In the genomic region with DNA sequence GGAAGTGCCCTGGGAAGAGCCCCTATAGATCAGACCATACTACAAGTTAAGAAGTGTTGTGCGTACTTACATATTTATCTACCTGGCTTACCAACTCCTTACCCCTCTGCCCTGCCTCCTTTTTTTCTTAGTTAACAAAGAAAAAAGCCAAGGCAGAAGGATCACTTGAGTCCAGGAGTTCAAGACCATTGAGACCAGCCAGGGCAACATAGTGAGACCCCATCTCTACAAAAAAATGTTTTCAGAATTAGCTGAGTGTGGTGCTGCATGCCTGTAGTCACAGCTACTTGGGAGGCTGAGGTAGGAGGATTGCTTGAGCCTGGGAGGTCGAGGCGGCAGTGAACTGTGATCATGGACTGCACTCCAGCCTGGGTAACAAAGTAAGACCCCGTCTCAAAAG, we compare ENCODE assay signal across 39 cellular contexts. TPM values are rescaled to one million over a fixed set of nuclear protein-coding genes. Genes with fewer than 3 reads are reported as not detected.
"Had no signal": no experiment of that assay in that cellular context is flagged by ENCODE, and none has a peak within 500 bp of the region (broad histone marks: within the 10 kb centered on the region; RNA-seq: fewer than 3 reads in every experiment).

No MANE protein-coding gene starts in this region.

- H3K4me3 ChIP-seq: adrenal gland, body of pancreas, breast epithelium had no signal

- DNase-seq: activated B cell treated with CpG ODN at 0.5 μM for 24 hours; activated CD4-positive, alpha-beta memory T cell treated with anti-CD3 and anti-CD28 coated beads for 36 hours; activated CD4-positive, alpha-beta T cell treated with anti-CD3 and anti-CD28 coated beads for 4 hours; activated CD4-positive, alpha-beta T cell treated with anti-CD3 and anti-CD28 coated beads, Interleukin-2, amount 10 ng/mL, durations not matched to agents 24 days and 14 days; activated CD4-positive, alpha-beta T cell treated with anti-CD3 and anti-CD28 coated beads, Interleukin-2, amount 50 U/mL, for 1 hour; activated CD4-positive, alpha-beta T cell treated with anti-CD3 and anti-CD28 coated beads, Interleukin-2, amount 50 U/mL, for 4 hours; activated CD4-positive, CD25-positive, alpha-beta regulatory T cell treated with anti-CD3 and anti-CD28 coated beads, Interleukin-2, amount 50 U/mL, for 72 hours; activated CD8-positive, alpha-beta memory T cell treated with anti-CD3 and anti-CD28 coated beads, Interleukin-2, amount 50 U/mL, for 4 hours; activated CD8-positive, alpha-beta T cell treated with anti-CD3 and anti-CD28 coated beads for 36 hours; activated effector memory CD4-positive, alpha-beta T cell treated with anti-CD3 and anti-CD28 coated beads, Interleukin-2, amount 50 U/mL, for 16 hours; activated gamma-delta T cell treated with Interleukin-2 at 50 U/mL for 16 hours; activated naive CD4-positive, alpha-beta T cell; activated naive CD4-positive, alpha-beta T cell treated with anti-CD3 and anti-CD28 coated beads for 36 hours; activated naive CD4-positive, alpha-beta T cell treated with anti-CD3 and anti-CD28 coated beads, Interleukin-2, amount 50 U/mL, for 16 hours; activated naive CD8-positive, alpha-beta T cell treated with anti-CD3 and anti-CD28 coated beads for 36 hours; activated T-cell treated with anti-CD3 and anti-CD28 coated beads for 4 hours; activated T-cell treated with anti-CD3 and anti-CD28 coated beads, Interleukin-2, amount 50 U/mL, for 1 hour; activated T-cell treated with anti-CD3 and anti-CD28 coated beads, Interleukin-2, amount 50 U/mL, for 4 hours; activated T-cell treated with anti-CD3 and anti-CD28 coated beads, Interleukin-2, amount 50 U/mL, for 72 hours; adrenal gland; amniotic stem cell; aorta; body of pancreas; brain microvascular endothelial cell; central memory CD4-positive, alpha-beta T cell; T-helper 1 cell; T-helper 2 cell; T-helper 9 cell; WERI-Rb-1 had no signal

- H3K27me3 ChIP-seq: adrenal gland had no signal

- H3K36me3 ChIP-seq: adrenal gland, brain microvascular endothelial cell, breast epithelium had no signal

- H3K9me3 Mint-ChIP-seq: activated B cell treated with CpG ODN at 0.5 μM for 24 hours; activated CD4-positive, alpha-beta memory T cell treated with anti-CD3 and anti-CD28 coated beads for 36 hours; activated CD4-positive, alpha-beta T cell treated with anti-CD3 and anti-CD28 coated beads, Interleukin-2, amount 10 ng/mL, durations not matched to agents 24 days and 14 days; activated CD8-positive, alpha-beta T cell treated with anti-CD3 and anti-CD28 coated beads for 36 hours; activated naive CD4-positive, alpha-beta T cell treated with anti-CD3 and anti-CD28 coated beads for 36 hours; activated naive CD4-positive, alpha-beta T cell treated with anti-CD3 and anti-CD28 coated beads, Interleukin-2, amount 50 U/mL, for 72 hours; activated naive CD8-positive, alpha-beta T cell treated with anti-CD3 and anti-CD28 coated beads for 36 hours; activated T-cell treated with anti-CD3 and anti-CD28 coated beads, Interleukin-2, amount 50 U/mL, for 4 hours; activated T-cell treated with anti-CD3 and anti-CD28 coated beads, Interleukin-2, amount 50 U/mL, for 72 hours; activated T-helper 1 cell treated with anti-CD3 and anti-CD28 coated beads, Interleukin-12 subunit alpha, Interleukin-12 subunit beta, Interleukin-2, Interleukin-4 antibody, amounts not matched to agents 30 ng/mL and 10 ng/mL and 1 ng/mL, durations not matched to agents 14 hours and 24 hours and 36 hours; activated T-helper 17 cell treated with anti-CD3 and anti-CD28 coated beads, Interleukin-2, amount 50 U/mL, for 72 hours; T-helper 1 cell treated with Interleukin-12 subunit alpha and Interleukin-12 subunit beta and Interleukin-4 antibody, amounts not matched to agents 30 μg/mL and 1 μg/mL, for 36 hours; T-helper 2 cell treated with Interferon-gamma antibody and Interleukin-4, amounts not matched to agents 5 μg/mL and 100 μg/mL, for 36 hours had no signal

- H3K9me3 ChIP-seq: adrenal gland, body of pancreas, breast epithelium had no signal

- H3K4me3 Mint-ChIP-seq: activated B cell treated with CpG ODN at 0.5 μM for 24 hours; activated CD4-positive, alpha-beta memory T cell treated with anti-CD3 and anti-CD28 coated beads for 36 hours; activated CD4-positive, alpha-beta T cell treated with anti-CD3 and anti-CD28 coated beads, Interleukin-2, amount 10 ng/mL, durations not matched to agents 24 days and 14 days; activated CD8-positive, alpha-beta T cell treated with anti-CD3 and anti-CD28 coated beads for 36 hours; activated naive CD4-positive, alpha-beta T cell treated with anti-CD3 and anti-CD28 coated beads for 36 hours; activated naive CD8-positive, alpha-beta T cell treated with anti-CD3 and anti-CD28 coated beads for 36 hours; activated T-cell treated with anti-CD3 and anti-CD28 coated beads, Interleukin-2, amount 50 U/mL, for 4 hours; activated T-cell treated with anti-CD3 and anti-CD28 coated beads, Interleukin-2, amount 50 U/mL, for 72 hours; activated T-helper 1 cell treated with anti-CD3 and anti-CD28 coated beads, Interleukin-12 subunit alpha, Interleukin-12 subunit beta, Interleukin-2, Interleukin-4 antibody, amounts not matched to agents 30 ng/mL and 10 ng/mL and 1 ng/mL, durations not matched to agents 14 hours and 24 hours and 36 hours; activated T-helper 17 cell treated with anti-CD3 and anti-CD28 coated beads, Interleukin-2, amount 50 U/mL, for 72 hours; T-helper 1 cell treated with Interleukin-12 subunit alpha and Interleukin-12 subunit beta and Interleukin-4 antibody, amounts not matched to agents 30 μg/mL and 1 μg/mL, for 36 hours; T-helper 2 cell treated with Interferon-gamma antibody and Interleukin-4, amounts not matched to agents 5 μg/mL and 100 μg/mL, for 36 hours had no signal

- ATAC-seq: activated CD8-positive, alpha-beta T cell treated with anti-CD3 and anti-CD28 coated beads for 36 hours; activated naive CD4-positive, alpha-beta T cell treated with anti-CD3 and anti-CD28 coated beads, Interleukin-2, amount 50 U/mL, for 72 hours; activated T-cell treated with anti-CD3 and anti-CD28 coated beads, Interleukin-2, amount 50 U/mL, for 4 hours; activated T-cell treated with anti-CD3 and anti-CD28 coated beads, Interleukin-2, amount 50 U/mL, for 72 hours; activated T-helper 17 cell treated with anti-CD3 and anti-CD28 coated beads, Interleukin-2, amount 50 U/mL, for 72 hours; body of pancreas had no signal

- FAIRE-seq: astrocyte, TTC549 had no signal

- H3K27ac ChIP-seq: adrenal gland, body of pancreas, brain microvascular endothelial cell, breast epithelium, WERI-Rb-1 had no signal

- H3K36me3 Mint-ChIP-seq: activated CD4-positive, alpha-beta memory T cell treated with anti-CD3 and anti-CD28 coated beads for 36 hours; activated naive CD8-positive, alpha-beta T cell treated with anti-CD3 and anti-CD28 coated beads for 36 hours had no signal

- H3K27ac Mint-ChIP-seq: activated B cell treated with CpG ODN at 0.5 μM for 24 hours; activated CD4-positive, alpha-beta memory T cell treated with anti-CD3 and anti-CD28 coated beads for 36 hours; activated CD4-positive, alpha-beta T cell treated with anti-CD3 and anti-CD28 coated beads, Interleukin-2, amount 10 ng/mL, durations not matched to agents 24 days and 14 days; activated CD8-positive, alpha-beta T cell treated with anti-CD3 and anti-CD28 coated beads for 36 hours; activated naive CD4-positive, alpha-beta T cell treated with anti-CD3 and anti-CD28 coated beads for 36 hours; activated naive CD4-positive, alpha-beta T cell treated with anti-CD3 and anti-CD28 coated beads, Interleukin-2, amount 50 U/mL, for 72 hours; activated naive CD8-positive, alpha-beta T cell treated with anti-CD3 and anti-CD28 coated beads for 36 hours; activated T-cell treated with anti-CD3 and anti-CD28 coated beads, Interleukin-2, amount 50 U/mL, for 72 hours; activated T-helper 1 cell treated with anti-CD3 and anti-CD28 coated beads, Interleukin-12 subunit alpha, Interleukin-12 subunit beta, Interleukin-2, Interleukin-4 antibody, amounts not matched to agents 30 ng/mL and 10 ng/mL and 1 ng/mL, durations not matched to agents 14 hours and 24 hours and 36 hours; activated T-helper 17 cell treated with anti-CD3 and anti-CD28 coated beads, Interleukin-2, amount 50 U/mL, for 72 hours; T-helper 1 cell treated with Interleukin-12 subunit alpha and Interleukin-12 subunit beta and Interleukin-4 antibody, amounts not matched to agents 30 μg/mL and 1 μg/mL, for 36 hours; T-helper 2 cell treated with Interferon-gamma antibody and Interleukin-4, amounts not matched to agents 5 μg/mL and 100 μg/mL, for 36 hours had no signal

RNA-seq across cellular contexts. Expression of a gene that starts 1.9 kb away (rescaled TPM):
- total RNA-seq: activated CD4-positive, alpha-beta memory T cell treated with anti-CD3 and anti-CD28 coated beads for 36 hours; activated CD4-positive, alpha-beta T cell treated with anti-CD3 and anti-CD28 coated beads, Interleukin-2, amount 10 ng/mL, durations not matched to agents 24 days and 14 days; activated CD8-positive, alpha-beta memory T cell treated with anti-CD3 and anti-CD28 coated beads for 36 hours; activated CD8-positive, alpha-beta T cell treated with anti-CD3 and anti-CD28 coated beads for 36 hours; activated naive CD4-positive, alpha-beta T cell treated with anti-CD3 and anti-CD28 coated beads for 36 hours; activated naive CD4-positive, alpha-beta T cell treated with anti-CD3 and anti-CD28 coated beads, Interleukin-2, amount 50 U/mL, for 72 hours; activated naive CD8-positive, alpha-beta T cell treated with anti-CD3 and anti-CD28 coated beads for 36 hours; activated T-cell treated with anti-CD3 and anti-CD28 coated beads, Interleukin-2, amount 50 U/mL, for 4 hours; activated T-cell treated with anti-CD3 and anti-CD28 coated beads, Interleukin-2, amount 50 U/mL, for 72 hours; activated T-helper 1 cell treated with anti-CD3 and anti-CD28 coated beads, Interleukin-12 subunit alpha, Interleukin-12 subunit beta, Interleukin-2, Interleukin-4 antibody, amounts not matched to agents 30 ng/mL and 10 ng/mL and 1 ng/mL, durations not matched to agents 14 hours and 24 hours and 36 hours; activated T-helper 17 cell treated with anti-CD3 and anti-CD28 coated beads, Interleukin-2, amount 50 U/mL, for 72 hours; cardiac septum had no signal
- polyA plus RNA-seq: aorta had no signal
